10 cellular contexts compared by ENCODE assay signal in genomic region chr9:134377976-134378375, GRCh38. TPM values are rescaled to one million over a fixed set of nuclear protein-coding genes. Genes with fewer than 3 reads are reported as not detected.
DNase-seq lines count a peak whose midpoint lies in the region; ATAC-seq and TF ChIP-seq lines count a peak whose summit lies in the region.
"Had no signal": no experiment of that assay in that cellular context is flagged by ENCODE, and none has a peak within 500 bp of the region (broad histone marks: within the 10 kb centered on the region; RNA-seq: fewer than 3 reads in every experiment).

No MANE protein-coding gene starts in this region.

- H3K4me3 ChIP-seq in esophagus squamous epithelium (peak overlapping the region in 1 of 4 donors; percentile 6), parathyroid adenoma (ENCODE audit: low read depth, low read length) (no peak overlapping the region)

- no peaks in the 10 kb centered on the region for H3K9me3 Mint-ChIP-seq in activated CD4-positive, alpha-beta memory T cell treated with anti-CD3 and anti-CD28 coated beads for 36 hours
- H3K9me3 Mint-ChIP-seq: T-cell had no signal

- ATAC-seq in T-helper 17 cell (no peak), GM19351 (IDR thresholded peaks at IDR 0.05; ENCODE audit: unreplicated experiment) (no peak)
- ATAC-seq: T-cell had no signal

- TF ChIP-seq POLR2A in esophagus squamous epithelium (IDR thresholded peaks at IDR 0.05): no peak

- H3K9ac ChIP-seq in parathyroid adenoma: no peak overlapping the region

- POLR2A ChIA-PET in activated CD4-positive, alpha-beta memory T cell treated with anti-CD3 and anti-CD28 coated beads for 36 hours (lab: Charles Lee): interaction anchor here (0.7 kb wide), 2 partner anchors 14 to 29 kb away, joined by 3 read pairs; no protein-coding TSS in a partner anchor

- no peak overlapping the region for H2AFZ ChIP-seq in parathyroid adenoma

- no peaks in the 10 kb centered on the region for H3K27me3 Mint-ChIP-seq in T-helper 17 cell
- no peaks in the 10 kb centered on the region for H3K27me3 Mint-ChIP-seq in activated CD4-positive, alpha-beta memory T cell treated with anti-CD3 and anti-CD28 coated beads for 36 hours
- H3K27me3 Mint-ChIP-seq: T-cell had no signal

- H3K9me3 ChIP-seq in esophagus squamous epithelium: no peaks in the 10 kb centered on the region
- H3K9me3 ChIP-seq in parathyroid adenoma (ENCODE audit: control insufficient read depth, low read length): no peaks in the 10 kb centered on the region
- no peaks in the 10 kb centered on the region for H3K9me3 ChIP-seq in T-helper 17 cell (ENCODE audit: control insufficient read depth, low read length, poor library complexity, severe bottlenecking)

- peaks cover 2% of the 10 kb centered on the region for H3K36me3 Mint-ChIP-seq in T-helper 17 cell (ENCODE audit: low read depth)
- H3K36me3 Mint-ChIP-seq in activated CD4-positive, alpha-beta memory T cell treated with anti-CD3 and anti-CD28 coated beads for 36 hours: no peaks in the 10 kb centered on the region
- H3K36me3 Mint-ChIP-seq: T-cell had no signal

- H3K4me1 Mint-ChIP-seq in T-helper 17 cell: peaks cover 29% of the 10 kb centered on the region
- peaks cover 20% of the 10 kb centered on the region for H3K4me1 Mint-ChIP-seq in activated CD4-positive, alpha-beta memory T cell treated with anti-CD3 and anti-CD28 coated beads for 36 hours (ENCODE audit: low read depth)

- H3K27ac ChIP-seq in esophagus squamous epithelium (peak overlapping the region; percentile 89 to 96 (median 94)), parathyroid adenoma (peak overlapping the region; percentile 96)

- H3K27me3 ChIP-seq in esophagus squamous epithelium: no peaks in the 10 kb centered on the region
- H3K27me3 ChIP-seq in parathyroid adenoma (ENCODE audit: control insufficient read depth, insufficient read depth, low read length): no peaks in the 10 kb centered on the region

- CTCF ChIA-PET in activated CD4-positive, alpha-beta memory T cell treated with anti-CD3 and anti-CD28 coated beads for 36 hours (lab: Charles Lee): interaction anchor here (4.1 kb wide), 1 partner anchor 65 kb away, joined by 14 read pairs; no protein-coding TSS in a partner anchor

- H3K4me1 ChIP-seq in esophagus squamous epithelium: peaks cover 99 to 100% (median 100%) of the 10 kb centered on the region in 3 donors
- peaks cover 71% of the 10 kb centered on the region for H3K4me1 ChIP-seq in parathyroid adenoma

- WGBS in esophagus squamous epithelium, 2 donors: 72% methylated on average over 2 of the region's 17 CpGs; no CpG with 5 or more reads in 1 of the 2 donors

- peaks cover 67% of the 10 kb centered on the region for H3K79me2 ChIP-seq in parathyroid adenoma

- H3K4me3 Mint-ChIP-seq in T-helper 17 cell: no peak overlapping the region
- no peak overlapping the region for H3K4me3 Mint-ChIP-seq in activated CD4-positive, alpha-beta memory T cell treated with anti-CD3 and anti-CD28 coated beads for 36 hours
- H3K4me3 Mint-ChIP-seq: T-cell had no signal

- intact Hi-C loops in esophagus squamous epithelium (cut with DNase I): no loop called here
- intact Hi-C loops in activated CD4-positive, alpha-beta memory T cell treated with anti-CD3 and anti-CD28 coated beads for 36 hours (cut with micrococcal nuclease): no loop called here

- TF ChIP-seq CTCF in esophagus squamous epithelium (IDR thresholded peaks at IDR 0.05) (no peak), parathyroid adenoma (IDR thresholded peaks at IDR 0.05) (no peak)

- no peak overlapping the region for H3K27ac Mint-ChIP-seq in T-helper 17 cell
- no peak overlapping the region for H3K27ac Mint-ChIP-seq in activated CD4-positive, alpha-beta memory T cell treated with anti-CD3 and anti-CD28 coated beads for 36 hours
- H3K27ac Mint-ChIP-seq: T-cell had no signal

- H3K36me3 ChIP-seq in esophagus squamous epithelium (peaks cover 0 to 4% (median 0%) of the 10 kb centered on the region in 3 donors), parathyroid adenoma (ENCODE audit: control insufficient read depth, insufficient read depth, low read length) (no peaks in the 10 kb centered on the region)

- H3K4me2 ChIP-seq in parathyroid adenoma (ENCODE audit: low read length): peak overlapping the region; percentile 46

- DNase-seq in AG20443 (ENCODE audit: low spot score): peak; percentile 40
- peak; percentile 74 for DNase-seq in NCI-H69 (lab: John Stamatoyannopoulos, UW)
- DNase-seq in esophagus squamous epithelium (lab: John Stamatoyannopoulos, UW): no peak
- no peak for DNase-seq in T-helper 17 cell
- no peak for DNase-seq in activated CD4-positive, alpha-beta memory T cell treated with anti-CD3 and anti-CD28 coated beads for 36 hours
- DNase-seq in dermis blood vessel endothelial cell: no peak
- DNase-seq: activated gamma-delta T cell treated with Interleukin-2 at 50 U/mL for 16 hours, T-cell had no signal

RNA-seq across cellular contexts. Expression of gene RXRA, which starts 51.7 kb away (rescaled TPM):
- total RNA-seq in esophagus squamous epithelium (10 to 100 TPM; 41.8 to 83.1 (median 50.4) TPM), T-helper 17 cell (10 to 100 TPM in 1 of 2 donors, 1 to 10 TPM in 1; 7.5 to 10.6 TPM), dermis blood vessel endothelial cell (23.3 and 31.7 TPM in 2 replicates)
- total RNA-seq in activated CD4-positive, alpha-beta memory T cell treated with anti-CD3 and anti-CD28 coated beads for 36 hours: 10 to 100 TPM; 22.1 to 22.5 TPM

Comparison
In these comparisons a context has a peak if more than half of its experiments do, and no peak if none do; other contexts are left out.
1. DNase-seq: peak in AG20443 (single experiment) and NCI-H69 (single experiment); none in esophagus squamous epithelium (single experiment), T-helper 17 cell (0 of 3), activated CD4-positive, alpha-beta memory T cell treated with anti-CD3 and anti-CD28 coated beads for 36 hours (single experiment) and dermis blood vessel endothelial cell (single experiment).